17 cellular contexts compared by ENCODE assay signal in the genomic region with DNA sequence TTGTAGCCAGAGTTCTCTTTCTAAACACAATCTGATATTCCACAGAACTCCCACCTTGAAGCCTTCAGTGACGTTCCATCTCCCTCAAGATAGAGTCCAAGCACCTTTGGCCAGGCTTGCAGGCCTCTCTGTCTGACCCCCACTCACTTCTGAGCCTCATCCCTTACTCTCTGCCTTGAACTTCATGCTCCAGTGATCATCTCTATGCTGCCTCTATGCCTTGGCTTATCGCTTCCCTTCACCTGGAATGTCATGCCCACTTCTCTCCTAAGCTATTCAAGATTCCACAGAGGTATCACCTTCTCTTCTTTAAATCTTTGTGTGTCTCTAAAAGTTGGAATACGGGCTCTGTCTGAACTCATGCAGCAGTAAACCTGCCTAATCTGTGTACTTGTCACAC. TPM values are rescaled to one million over a fixed set of nuclear protein-coding genes. Genes with fewer than 3 reads are reported as not detected.
"Had no signal": no experiment of that assay in that cellular context is flagged by ENCODE, and none has a peak within 500 bp of the region (broad histone marks: within the 10 kb centered on the region; RNA-seq: fewer than 3 reads in every experiment).

No MANE protein-coding gene starts in this region.

- H3K36me3 Mint-ChIP-seq: activated naive CD8-positive, alpha-beta T cell; WTC11 had no signal

- H3K4me3 ChIP-seq: body of pancreas, K562, SJCRH30, SK-N-MC had no signal

- H3K9me3 Mint-ChIP-seq: activated CD4-positive, alpha-beta T cell treated with anti-CD3 and anti-CD28 coated beads, Interleukin-2, amount 10 ng/mL, durations not matched to agents 7 days and 5 days; activated naive CD4-positive, alpha-beta T cell treated with anti-CD3 and anti-CD28 coated beads for 36 hours; activated T-cell treated with anti-CD3 and anti-CD28 coated beads, Interleukin-2, amount 50 U/mL, for 24 hours; T-helper 1 cell treated with Interleukin-12 subunit alpha and Interleukin-12 subunit beta and Interleukin-4 antibody, amounts not matched to agents 30 μg/mL and 1 μg/mL, for 36 hours; T-helper 2 cell treated with Interferon-gamma antibody and Interleukin-4, amounts not matched to agents 5 μg/mL and 100 μg/mL, for 36 hours; WTC11 had no signal

- H3K4me3 Mint-ChIP-seq: activated CD4-positive, alpha-beta T cell treated with anti-CD3 and anti-CD28 coated beads for 36 hours; activated CD4-positive, alpha-beta T cell treated with anti-CD3 and anti-CD28 coated beads, Interleukin-2, amount 10 ng/mL, durations not matched to agents 7 days and 5 days; activated CD8-positive, alpha-beta T cell treated with anti-CD3 and anti-CD28 coated beads, Interleukin-2, amount 10 ng/mL, durations not matched to agents 7 days and 5 days; activated naive CD4-positive, alpha-beta T cell treated with anti-CD3 and anti-CD28 coated beads for 36 hours; activated naive CD8-positive, alpha-beta T cell; activated T-cell treated with anti-CD3 and anti-CD28 coated beads, Interleukin-2, amount 50 U/mL, for 24 hours; T-helper 1 cell treated with Interleukin-12 subunit alpha and Interleukin-12 subunit beta and Interleukin-4 antibody, amounts not matched to agents 30 μg/mL and 1 μg/mL, for 36 hours; T-helper 2 cell treated with Interferon-gamma antibody and Interleukin-4, amounts not matched to agents 5 μg/mL and 100 μg/mL, for 36 hours; WTC11 had no signal

- H3K9me3 ChIP-seq: body of pancreas, SJCRH30 had no signal

- H3K27me3 ChIP-seq: body of pancreas, SJCRH30 had no signal

- H3K4me1 ChIP-seq: body of pancreas had no signal

- H3K27ac Mint-ChIP-seq: activated CD4-positive, alpha-beta T cell treated with anti-CD3 and anti-CD28 coated beads for 36 hours; activated CD4-positive, alpha-beta T cell treated with anti-CD3 and anti-CD28 coated beads, Interleukin-2, amount 10 ng/mL, durations not matched to agents 7 days and 5 days; activated CD8-positive, alpha-beta T cell treated with anti-CD3 and anti-CD28 coated beads, Interleukin-2, amount 10 ng/mL, durations not matched to agents 7 days and 5 days; activated naive CD4-positive, alpha-beta T cell treated with anti-CD3 and anti-CD28 coated beads for 36 hours; activated naive CD8-positive, alpha-beta T cell; activated T-cell treated with anti-CD3 and anti-CD28 coated beads, Interleukin-2, amount 50 U/mL, for 24 hours; T-helper 1 cell treated with Interleukin-12 subunit alpha and Interleukin-12 subunit beta and Interleukin-4 antibody, amounts not matched to agents 30 μg/mL and 1 μg/mL, for 36 hours; T-helper 2 cell treated with Interferon-gamma antibody and Interleukin-4, amounts not matched to agents 5 μg/mL and 100 μg/mL, for 36 hours; WTC11 had no signal

- H3K4me1 Mint-ChIP-seq: activated CD4-positive, alpha-beta T cell treated with anti-CD3 and anti-CD28 coated beads for 36 hours; activated CD4-positive, alpha-beta T cell treated with anti-CD3 and anti-CD28 coated beads, Interleukin-2, amount 10 ng/mL, durations not matched to agents 7 days and 5 days had no signal

- H3K27ac ChIP-seq: body of pancreas, SJCRH30, SK-N-MC had no signal

- H3K36me3 ChIP-seq: SJCRH30 had no signal

RNA-seq across cellular contexts. Expression of gene CNTFR, which starts 13.4 kb away (rescaled TPM):
- total RNA-seq: activated CD4-positive, alpha-beta T cell treated with anti-CD3 and anti-CD28 coated beads for 36 hours; activated CD4-positive, alpha-beta T cell treated with anti-CD3 and anti-CD28 coated beads, Interleukin-2, amount 10 ng/mL, durations not matched to agents 7 days and 5 days; activated CD8-positive, alpha-beta T cell treated with anti-CD3 and anti-CD28 coated beads, Interleukin-2, amount 10 ng/mL, durations not matched to agents 7 days and 5 days; activated naive CD4-positive, alpha-beta T cell treated with anti-CD3 and anti-CD28 coated beads for 36 hours; bronchial epithelial cell; IMR-90; K562 had no signal
- polyA plus RNA-seq: IMR-90, K562 had no signal

RNA-seq across cellular contexts. Expression of gene ARID3C, which starts 26.0 kb away (rescaled TPM):
- total RNA-seq: body of pancreas, IMR-90, K562, M059J, SJCRH30 had no signal
- polyA plus RNA-seq: adipose tissue, K562 had no signal
